ENCODE assay signal across 1 cellular context in the genomic region with DNA sequence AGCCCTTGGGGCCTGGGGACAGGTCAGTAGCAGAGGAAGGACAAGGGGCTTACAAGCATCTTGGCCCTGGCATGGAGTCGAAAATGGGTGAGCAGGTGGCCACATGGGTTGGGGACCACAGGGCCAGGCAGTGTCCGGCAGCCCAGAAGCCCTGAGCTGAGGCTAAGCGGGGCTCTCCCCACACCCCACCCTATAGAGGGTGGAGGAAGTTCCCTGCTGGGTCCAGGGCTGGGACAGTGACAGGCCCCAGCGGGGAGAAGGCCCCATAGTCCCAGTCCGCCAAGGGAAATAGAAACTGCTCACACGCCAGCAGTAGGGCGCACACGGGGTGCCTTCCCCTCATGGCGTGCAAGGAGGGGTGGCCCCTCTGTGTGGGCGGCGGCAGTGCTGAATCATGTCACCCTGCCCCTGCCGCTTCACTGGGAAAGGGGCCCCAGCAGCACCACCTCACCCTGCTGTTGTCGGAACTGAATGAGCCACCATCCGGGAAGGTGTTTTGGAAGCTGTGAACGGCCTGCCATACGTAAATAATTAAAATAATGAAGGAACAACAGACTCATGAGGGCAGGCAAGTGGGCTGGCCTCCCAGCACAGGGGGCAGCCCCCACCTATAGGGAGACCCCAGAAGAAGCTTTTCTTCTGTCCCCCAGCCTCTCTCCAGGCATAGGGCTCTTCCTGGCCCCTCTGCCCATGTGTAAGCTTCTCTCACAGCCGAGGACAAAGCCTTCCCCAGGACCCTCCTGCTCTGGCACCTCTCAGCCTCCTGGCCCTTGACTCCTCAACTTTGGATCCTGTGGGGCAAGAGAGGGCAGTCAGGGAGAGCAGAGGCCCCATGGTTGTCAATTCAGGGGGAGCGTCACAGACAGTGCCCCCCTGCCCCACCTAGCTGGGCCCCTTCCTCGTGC.
TF ChIP-seq lines count a peak whose summit lies in the region.

No MANE protein-coding gene starts in this region.

TF ChIP-seq in IMR-90, 13 proteins besides CTCF, POLR2A, EP300 and RAD21:
- 0 out of 2 replicates have a peak, but pooled peaks have one; percentile 20 for TF ChIP-seq FOS (IDR thresholded peaks at IDR 0.05; ENCODE audit: low read depth, low read length)
- no peak for TF ChIP-seq CHD1 (IDR thresholded peaks at IDR 0.05; ENCODE audit: low read depth, low read length)
- TF ChIP-seq MAZ (IDR thresholded peaks at IDR 0.05; ENCODE audit: borderline replicate concordance, low read depth, low read length): no peak
